Comparison of ENCODE assay signal across 25 cellular contexts in the genomic region with DNA sequence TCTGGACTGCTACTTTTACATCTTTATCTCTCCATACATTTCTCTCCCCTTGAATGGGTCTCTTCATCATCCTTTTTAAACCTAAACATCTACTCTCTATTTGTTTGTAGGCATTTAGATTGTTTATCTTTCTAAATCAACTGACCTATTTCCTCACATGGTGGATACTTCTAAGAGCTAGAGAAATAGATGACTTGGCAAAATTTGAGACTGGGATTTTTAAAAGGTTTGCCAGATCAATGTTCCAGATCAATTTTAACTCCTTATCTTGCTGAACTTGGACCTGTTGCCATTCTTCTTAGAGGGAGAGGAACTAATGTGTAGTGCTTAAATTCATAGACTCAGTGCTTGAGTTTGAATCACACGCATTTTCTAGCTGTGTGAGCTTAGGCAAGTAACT.
"Had no signal": no experiment of that assay in that cellular context is flagged by ENCODE, and none has a peak within 500 bp of the region (broad histone marks: within the 10 kb centered on the region; RNA-seq: fewer than 3 reads in every experiment).

No MANE protein-coding gene starts in this region.

- ATAC-seq: natural killer cell; sciatic nerve; stimulated activated naive B cell treated with anti-CD40 and anti-IgM and Interleukin-4, amounts not matched to agents 10 μg/mL and 1 μg/mL and 100 μg/mL, for 72 hours; stimulated activated naive CD8-positive, alpha-beta T cell treated with anti-CD3 and anti-CD28 coated beads, Interleukin-15, Interleukin-2, amounts not matched to agents 100 U/mL and 50 U/mL, for 24 hours had no signal

- H3K27me3 ChIP-seq: ovary, right atrium auricular region, stomach, testis, thyroid gland, transverse colon, upper lobe of left lung, vagina had no signal

- H3K4me1 Mint-ChIP-seq: naive B cell; natural killer cell; stimulated activated naive B cell treated with anti-CD40 and anti-IgM and Interleukin-4, amounts not matched to agents 10 μg/mL and 1 μg/mL and 100 μg/mL, for 72 hours had no signal

- H3K9me3 Mint-ChIP-seq: mesothelial cell of epicardium; naive B cell; nephron progenitor cell; stimulated activated naive B cell treated with anti-CD40 and anti-IgM and Interleukin-4, amounts not matched to agents 10 μg/mL and 1 μg/mL and 100 μg/mL, for 72 hours had no signal

- H3K36me3 Mint-ChIP-seq: mesothelial cell of epicardium; naive B cell; natural killer cell; stimulated activated naive B cell treated with anti-CD40 and anti-IgM and Interleukin-4, amounts not matched to agents 10 μg/mL and 1 μg/mL and 100 μg/mL, for 72 hours had no signal

- H3K9me3 ChIP-seq: left ventricle myocardium inferior, ovary, right atrium auricular region, stomach, testis, thyroid gland, transverse colon, upper lobe of left lung, vagina had no signal

- H3K4me1 ChIP-seq: left ventricle myocardium inferior, right atrium auricular region, stomach, testis, thyroid gland, upper lobe of left lung, vagina had no signal

- H3K36me3 ChIP-seq: left ventricle myocardium inferior, ovary, right atrium auricular region, stomach, thyroid gland, transverse colon, upper lobe of left lung, vagina had no signal

- H3K4me3 Mint-ChIP-seq: mesothelial cell of epicardium; naive B cell; natural killer cell; nephron progenitor cell; stimulated activated naive B cell treated with anti-CD40 and anti-IgM and Interleukin-4, amounts not matched to agents 10 μg/mL and 1 μg/mL and 100 μg/mL, for 72 hours had no signal

- DNase-seq: islet precursor cell; left ventricle myocardium inferior; mesendoderm; naive B cell; natural killer cell; nephron progenitor cell; ovary; stimulated activated CD4-positive, alpha-beta T cell treated with anti-CD3 and anti-CD28 coated beads, Interleukin-12 subunit alpha, Interleukin-12 subunit beta, amount 100 ng/mL, for 4 hours; stimulated activated CD4-positive, alpha-beta T cell treated with anti-CD3 and anti-CD28 coated beads, Interleukin-15, amount 100 ng/mL, for 24 hours; stimulated activated CD4-positive, alpha-beta T cell treated with anti-CD3 and anti-CD28 coated beads, Interleukin-2, amount 100 ng/mL, for 24 hours; stimulated activated CD4-positive, alpha-beta T cell treated with anti-CD3 and anti-CD28 coated beads, Interleukin-4, amount 100 ng/mL, for 1 hour; stimulated activated naive B cell treated with anti-CD40 and anti-IgM and Interleukin-4, amounts not matched to agents 10 μg/mL and 1 μg/mL and 100 μg/mL, for 72 hours; stimulated activated naive CD8-positive, alpha-beta T cell treated with anti-CD3 and anti-CD28 coated beads, Interleukin-15, Interleukin-2, amounts not matched to agents 100 U/mL and 50 U/mL, for 24 hours; stomach; testis; thyroid gland; transverse colon; upper lobe of left lung had no signal

- H3K27me3 Mint-ChIP-seq: naive B cell; progenitor cell of endocrine pancreas; stimulated activated naive B cell treated with anti-CD40 and anti-IgM and Interleukin-4, amounts not matched to agents 10 μg/mL and 1 μg/mL and 100 μg/mL, for 72 hours had no signal

- H3K27ac Mint-ChIP-seq: mesothelial cell of epicardium; natural killer cell; progenitor cell of endocrine pancreas; stimulated activated naive B cell treated with anti-CD40 and anti-IgM and Interleukin-4, amounts not matched to agents 10 μg/mL and 1 μg/mL and 100 μg/mL, for 72 hours had no signal

- H3K27ac ChIP-seq: left ventricle myocardium inferior, ovary, right atrium auricular region, skin epidermis, stomach, testis, thyroid gland, transverse colon, upper lobe of left lung, vagina had no signal

- H3K4me3 ChIP-seq: left ventricle myocardium inferior, lung, ovary, right atrium auricular region, skin epidermis, stomach, testis, thyroid gland, transverse colon, upper lobe of left lung, vagina had no signal
